In the genomic region with DNA sequence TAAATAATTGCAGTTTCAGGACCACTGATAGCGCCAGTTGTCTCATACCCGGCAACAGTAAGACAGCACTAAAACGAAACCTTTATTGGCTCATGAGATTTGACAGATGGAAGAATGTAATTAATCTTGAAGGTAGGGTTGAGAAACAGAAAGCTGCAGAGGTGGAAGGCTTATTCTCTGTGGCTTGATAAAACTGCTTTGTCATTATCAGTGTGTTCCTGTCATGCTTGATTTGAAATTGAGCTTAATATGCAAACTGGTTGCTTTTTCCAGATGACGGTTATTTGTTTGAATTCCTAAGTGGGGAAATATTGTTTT, we compare ENCODE assay signal across 1 cellular context.
TF ChIP-seq lines count a peak whose summit lies in the region.

No MANE protein-coding gene starts in this region.

TF ChIP-seq in K562, 482 proteins besides CTCF, POLR2A, EP300 and RAD21 (continued from another document):
- TF ChIP-seq, protein P1, sequence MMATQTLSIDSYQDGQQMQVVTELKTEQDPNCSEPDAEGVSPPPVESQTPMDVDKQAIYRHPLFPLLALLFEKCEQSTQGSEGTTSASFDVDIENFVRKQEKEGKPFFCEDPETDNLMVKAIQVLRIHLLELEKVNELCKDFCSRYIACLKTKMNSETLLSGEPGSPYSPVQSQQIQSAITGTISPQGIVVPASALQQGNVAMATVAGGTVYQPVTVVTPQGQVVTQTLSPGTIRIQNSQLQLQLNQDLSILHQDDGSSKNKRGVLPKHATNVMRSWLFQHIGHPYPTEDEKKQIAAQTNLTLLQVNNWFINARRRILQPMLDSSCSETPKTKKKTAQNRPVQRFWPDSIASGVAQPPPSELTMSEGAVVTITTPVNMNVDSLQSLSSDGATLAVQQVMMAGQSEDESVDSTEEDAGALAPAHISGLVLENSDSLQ (IDR thresholded peaks at IDR 0.05): peak; percentile 75
- TF ChIP-seq, protein P2, sequence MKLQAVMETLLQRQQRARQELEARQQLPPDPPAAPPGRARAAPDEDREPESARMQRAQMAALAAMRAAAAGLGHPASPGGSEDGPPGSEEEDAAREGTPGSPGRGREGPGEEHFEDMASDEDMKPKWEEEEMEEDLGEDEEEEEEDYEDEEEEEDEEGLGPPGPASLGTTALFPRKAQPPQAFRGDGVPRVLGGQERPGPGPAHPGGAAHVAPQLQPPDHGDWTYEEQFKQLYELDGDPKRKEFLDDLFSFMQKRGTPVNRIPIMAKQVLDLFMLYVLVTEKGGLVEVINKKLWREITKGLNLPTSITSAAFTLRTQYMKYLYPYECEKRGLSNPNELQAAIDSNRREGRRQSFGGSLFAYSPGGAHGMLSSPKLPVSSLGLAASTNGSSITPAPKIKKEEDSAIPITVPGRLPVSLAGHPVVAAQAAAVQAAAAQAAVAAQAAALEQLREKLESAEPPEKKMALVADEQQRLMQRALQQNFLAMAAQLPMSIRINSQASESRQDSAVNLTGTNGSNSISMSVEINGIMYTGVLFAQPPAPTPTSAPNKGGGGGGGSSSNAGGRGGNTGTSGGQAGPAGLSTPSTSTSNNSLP (IDR thresholded peaks at IDR 0.05; ENCODE audit: borderline replicate concordance, low read depth, low read length): peak; percentile 85; the same call in 1 of the 2 replicates
- TF ChIP-seq CEBPG (CRISPR knock-in tag; IDR thresholded peaks at IDR 0.05): no peak
- TF ChIP-seq CEBPG (tag; conservative IDR thresholded peaks at IDR 0.05 in 1 of 2, IDR thresholded peaks at IDR 0.05 in 1 of 2): peak in 1 of 2 experiments; percentile 58; a peak in 2 of 4 replicates
- peak; percentile 93 for TF ChIP-seq MAFG (tag; conservative IDR thresholded peaks at IDR 0.05)
- peak; percentile 93 for TF ChIP-seq MEIS2 (IDR thresholded peaks at IDR 0.05; ENCODE audit: partially characterized antibody)
- peak; percentile 66; the same call in 1 of the 2 replicates for TF ChIP-seq BACH1 (tag; IDR thresholded peaks at IDR 0.05)
- peak; percentile 52 for TF ChIP-seq SAP30 (IDR thresholded peaks at IDR 0.05; ENCODE audit: borderline replicate concordance, insufficient read depth, low read depth, low read length, poor library complexity, severe bottlenecking)
- TF ChIP-seq, protein P3, sequence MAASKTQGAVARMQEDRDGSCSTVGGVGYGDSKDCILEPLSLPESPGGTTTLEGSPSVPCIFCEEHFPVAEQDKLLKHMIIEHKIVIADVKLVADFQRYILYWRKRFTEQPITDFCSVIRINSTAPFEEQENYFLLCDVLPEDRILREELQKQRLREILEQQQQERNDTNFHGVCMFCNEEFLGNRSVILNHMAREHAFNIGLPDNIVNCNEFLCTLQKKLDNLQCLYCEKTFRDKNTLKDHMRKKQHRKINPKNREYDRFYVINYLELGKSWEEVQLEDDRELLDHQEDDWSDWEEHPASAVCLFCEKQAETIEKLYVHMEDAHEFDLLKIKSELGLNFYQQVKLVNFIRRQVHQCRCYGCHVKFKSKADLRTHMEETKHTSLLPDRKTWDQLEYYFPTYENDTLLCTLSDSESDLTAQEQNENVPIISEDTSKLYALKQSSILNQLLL (CRISPR knock-in tag; IDR thresholded peaks at IDR 0.05; ENCODE audit: borderline replicate concordance): no peak
TF ChIP-seq in K562: peak in this region for 22.
